8 cellular contexts compared by ENCODE assay signal in genomic region chr6:82363368-82364086, GRCh38. TPM values are rescaled to one million over a fixed set of nuclear protein-coding genes. Genes with fewer than 3 reads are reported as not detected.
DNase-seq lines count a peak whose midpoint lies in the region; ATAC-seq and TF ChIP-seq lines count a peak whose summit lies in the region.

TSS of gene TPBG (plus strand) at chr6:82363817. CDS start at chr6:82364962, 1,145 bp downstream.

- peak in 2 of 3 experiments; percentile 34 to 37; a peak in 2 of 6 replicates for TF ChIP-seq CTCF in HCT116 (IDR thresholded peaks at IDR 0.05 in 2 of 3, conservative IDR thresholded peaks at IDR 0.05 in 1 of 3; ENCODE audit: borderline replicate concordance in 1 of 3, insufficient read depth in 1 of 3, low read depth in 2 of 3, low read length in 2 of 3)

- H3K4me3 Mint-ChIP-seq in activated naive CD4-positive, alpha-beta T cell treated with anti-CD3 and anti-CD28 coated beads, Interleukin-2, amount 10 ng/mL, durations not matched to agents 7 days and 5 days: peak within 1 kb of the TSS; percentile 61

- H3K4me2 ChIP-seq in HCT116 (ENCODE audit: low read length): peak within 1 kb of the TSS; percentile 75
- peak within 1 kb of the TSS; percentile 90 for H3K4me2 ChIP-seq in neuronal stem cell (ENCODE audit: insufficient read depth, low read length, poor library complexity, severe bottlenecking)

- H3K4me1 ChIP-seq in HCT116 (ENCODE audit: control insufficient read depth in 1 of 2, insufficient read depth in 2 of 2, low read length in 2 of 2) (peaks cover 12 to 19% of the 10 kb centered on the region in 2 experiments; a peak in 3 of 4 replicates), neuronal stem cell (ENCODE audit: control insufficient read depth in 2 of 2, insufficient read depth in 1 of 2, low read depth in 1 of 2, low read length in 2 of 2) (peaks cover 2 to 7% of the 10 kb centered on the region in 2 donors)

- H4K20me1 ChIP-seq in HCT116 (ENCODE audit: insufficient read depth): no peaks in the 10 kb centered on the region

- WGBS in neuronal stem cell (ENCODE audit: extremely low coverage in 2 of 2, insufficient read length in 2 of 2, insufficient replicate concordance in 1 of 2), 2 donors: no CpG with 5 or more reads among the region's 43 CpGs

- peak within 1 kb of the TSS; percentile 41 for H2AK5ac ChIP-seq in neuronal stem cell (ENCODE audit: low read depth, low read length)

- CTCF ChIA-PET in HCT116 (lab: Charles Lee): interaction anchor here (1.0 to 1.4 kb wide), 2 partner anchors 15 to 92 kb away, joined by 3 read pairs; no protein-coding TSS in a partner anchor
- CTCF ChIA-PET in activated naive CD4-positive, alpha-beta T cell treated with anti-CD3 and anti-CD28 coated beads, Interleukin-2, amount 10 ng/mL, durations not matched to agents 7 days and 5 days (lab: Charles Lee): no interaction called here

- H2AFZ ChIP-seq in HCT116 (ENCODE audit: low read depth, low read length, poor library complexity, severe bottlenecking) (peak within 1 kb of the TSS; percentile 97), neuronal stem cell (ENCODE audit: low read length) (peak within 1 kb of the TSS; percentile 96)

- H3K9me3 ChIP-seq in HCT116 (ENCODE audit: control insufficient read depth in 1 of 2, insufficient read depth in 1 of 2, low read depth in 1 of 2, low read length in 2 of 2) (no peaks in the 10 kb centered on the region), neuronal stem cell (replicated peaks in 1 of 2; ENCODE audit: control insufficient read depth in 2 of 2, insufficient read depth in 1 of 2, low read depth in 1 of 2, low read length in 2 of 2) (peaks cover 0 to 7% of the 10 kb centered on the region in 2 donors)

- TF ChIP-seq RAD21 in HCT116 (IDR thresholded peaks at IDR 0.05; ENCODE audit: low read depth): no peak; the same call in 1 of the 2 replicates

- peak within 1 kb of the TSS; percentile 100 for H2BK5ac ChIP-seq in neuronal stem cell (ENCODE audit: low read length)

- H4K8ac ChIP-seq in neuronal stem cell (ENCODE audit: low read depth, low read length): no peak within 1 kb of the TSS

- ATAC-seq in HCT116: peak; percentile 74
- no peak for ATAC-seq in HG03097 (IDR thresholded peaks at IDR 0.05; ENCODE audit: low FRiP score, unreplicated experiment)

- peak; percentile 38 for TF ChIP-seq POLR2A in HCT116 (IDR thresholded peaks at IDR 0.05; ENCODE audit: borderline replicate concordance, extremely low read depth, insufficient read depth, insufficient read length)

- H3K9me3 Mint-ChIP-seq in activated naive CD4-positive, alpha-beta T cell treated with anti-CD3 and anti-CD28 coated beads, Interleukin-2, amount 10 ng/mL, durations not matched to agents 7 days and 5 days: no peaks in the 10 kb centered on the region

- H2BK120ac ChIP-seq in neuronal stem cell (ENCODE audit: low read depth, low read length): peak within 1 kb of the TSS; percentile 84

- H3K14ac ChIP-seq in neuronal stem cell (ENCODE audit: low read length): peak within 1 kb of the TSS; percentile 96

- peaks cover 20% of the 10 kb centered on the region for H3K4me1 Mint-ChIP-seq in activated naive CD4-positive, alpha-beta T cell treated with anti-CD3 and anti-CD28 coated beads, Interleukin-2, amount 10 ng/mL, durations not matched to agents 7 days and 5 days

- no peaks in the 10 kb centered on the region for H3K9me2 ChIP-seq in HCT116 (ENCODE audit: insufficient read depth)

- H4K91ac ChIP-seq in neuronal stem cell (ENCODE audit: low read depth, low read length, poor library complexity): no peak within 1 kb of the TSS

- H3K79me2 ChIP-seq in HCT116 (ENCODE audit: insufficient read depth, low read length): peaks cover 19% of the 10 kb centered on the region

- peaks cover 7% of the 10 kb centered on the region for H3K79me1 ChIP-seq in neuronal stem cell (ENCODE audit: low read depth, low read length)

- intact Hi-C loops in HCT116 (cut with micrococcal nuclease): loop anchor here (5.0 kb wide), 1 partner anchor 694 kb away; no protein-coding TSS in a partner anchor

- H3K27me3 Mint-ChIP-seq in activated naive CD4-positive, alpha-beta T cell treated with anti-CD3 and anti-CD28 coated beads, Interleukin-2, amount 10 ng/mL, durations not matched to agents 7 days and 5 days: peaks cover 57% of the 10 kb centered on the region

- DNase-seq in NCI-H2081 (lab: John Stamatoyannopoulos, UW) (peak; percentile 28 to 52), NCI-H2081 treated with DMSO at 0.1 percent for 48 hours (lab: John Stamatoyannopoulos, UW) (no peak), HCT116 (ENCODE audit: low read depth, low spot score) (peak; percentile 47), NCI-H2196 treated with DMSO at 0.1 percent for 48 hours (lab: John Stamatoyannopoulos, UW; ENCODE audit: unreplicated experiment) (peak; percentile 44), glomerular endothelial cell (ENCODE audit: extremely low read depth, low read depth, low spot score) (no peak), neuronal stem cell (ENCODE audit: low spot score) (peak; percentile 81)
- DNase-seq in activated naive CD4-positive, alpha-beta T cell treated with anti-CD3 and anti-CD28 coated beads, Interleukin-2, amount 10 ng/mL, durations not matched to agents 7 days and 5 days: peak; percentile 21

- RAD21 ChIA-PET in HCT116 (lab: Charles Lee; ENCODE audit: low non-redundant PET in 1 of 2, low total read pairs in 2 of 2, uncharacterized antibody in 2 of 2, unreplicated experiment in 2 of 2): no interaction called here

- H2BK15ac ChIP-seq in neuronal stem cell (ENCODE audit: low read length): peak within 1 kb of the TSS; percentile 87

- H3K27ac ChIP-seq in HCT116 (ENCODE audit: low read depth, low read length): peak within 1 kb of the TSS; percentile 92
- peak within 1 kb of the TSS; percentile 99 for H3K27ac ChIP-seq in neuronal stem cell (replicated peaks; ENCODE audit: low read length)

- no peaks in the 10 kb centered on the region for H3K36me3 Mint-ChIP-seq in activated naive CD4-positive, alpha-beta T cell treated with anti-CD3 and anti-CD28 coated beads, Interleukin-2, amount 10 ng/mL, durations not matched to agents 7 days and 5 days

- peak within 1 kb of the TSS; percentile 82 to 87 for H3K4me3 ChIP-seq in HCT116 (replicated peaks in 1 of 2; ENCODE audit: low read depth in 1 of 2, low read length in 2 of 2)
- peak within 1 kb of the TSS; percentile 82 to 85 for H3K4me3 ChIP-seq in neuronal stem cell (ENCODE audit: low read length in 2 of 2)

- H3K27me3 ChIP-seq in HCT116 (ENCODE audit: insufficient read depth, low read length) (no peaks in the 10 kb centered on the region), neuronal stem cell (ENCODE audit: control insufficient read depth in 3 of 3, insufficient read depth in 3 of 3, low read depth in 1 of 3, low read length in 3 of 3) (peaks cover 0 to 30% (median 0%) of the 10 kb centered on the region in 3 experiments)

- peak within 1 kb of the TSS; percentile 96 for H3K23ac ChIP-seq in neuronal stem cell (ENCODE audit: low read depth, low read length, poor library complexity)

- peak within 1 kb of the TSS; percentile 99 for H3K18ac ChIP-seq in neuronal stem cell (ENCODE audit: low read length)

- peak within 1 kb of the TSS; percentile 76 for H3K4ac ChIP-seq in neuronal stem cell (ENCODE audit: low read length)

- no peak within 1 kb of the TSS for H3K27ac Mint-ChIP-seq in activated naive CD4-positive, alpha-beta T cell treated with anti-CD3 and anti-CD28 coated beads, Interleukin-2, amount 10 ng/mL, durations not matched to agents 7 days and 5 days

- peaks cover 0 to 6% of the 10 kb centered on the region in 2 experiments; a peak in 1 of 4 replicates for H3K36me3 ChIP-seq in HCT116 (ENCODE audit: control insufficient read depth in 1 of 2, insufficient read depth in 2 of 2, low read length in 2 of 2)
- H3K36me3 ChIP-seq in neuronal stem cell (replicated peaks in 1 of 2; ENCODE audit: control insufficient read depth in 2 of 2, insufficient read depth in 2 of 2, low read length in 2 of 2): peaks cover 3 to 18% of the 10 kb centered on the region in 2 donors

- H2BK12ac ChIP-seq in neuronal stem cell (ENCODE audit: low read length): peak within 1 kb of the TSS; percentile 84

- no TSS peak for BruUV-seq in HCT116 (replicated peaks; lab: Mats Ljungman, UMichigan)

- POLR2A ChIA-PET in HCT116 (lab: Charles Lee): interaction anchor here (1.0 kb wide), 1 partner anchor 33 kb away, joined by 3 read pairs; no protein-coding TSS in a partner anchor

- H3K9ac ChIP-seq in HCT116 (ENCODE audit: low read length) (peak within 1 kb of the TSS; percentile 70), neuronal stem cell (ENCODE audit: low read depth, low read length, poor library complexity) (peak within 1 kb of the TSS; percentile 99)

TF ChIP-seq in HCT116, 20 proteins besides CTCF, POLR2A, EP300 and RAD21 (continues in another document):
- no peak for TF ChIP-seq ZNF274 (IDR thresholded peaks at IDR 0.05; ENCODE audit: low read depth, low read length)
- TF ChIP-seq SIN3A (IDR thresholded peaks at IDR 0.05; ENCODE audit: low read depth): peak; percentile 73
- TF ChIP-seq EZH2phosphoT487 (IDR thresholded peaks at IDR 0.05; ENCODE audit: borderline replicate concordance): no peak
- TF ChIP-seq JUND (IDR thresholded peaks at IDR 0.05): peak; percentile 77
- TF ChIP-seq SP1 (IDR thresholded peaks at IDR 0.05; ENCODE audit: low read depth): peak; percentile 85

RNA-seq across cellular contexts. Expression of gene TPBG, which starts in this region (rescaled TPM):
- total RNA-seq in HCT116 (2021; ENCODE audit: unreplicated experiment): 28.4 TPM
- polyA plus RNA-seq in HCT116 (2012): 22.8 and 27.4 TPM in 2 replicates
- 19.0 and 27.5 TPM in 2 replicates for total RNA-seq in glomerular endothelial cell
- polyA plus RNA-seq in neuronal stem cell (2013, experiment 1 of 2): 92.5 TPM
- polyA plus RNA-seq in neuronal stem cell (2013, experiment 2 of 2): 93.7 TPM

Comparison
In these comparisons a context has a peak if more than half of its experiments do, and no peak if none do; other contexts are left out.
1. DNase-seq: peak in NCI-H2081 (2 of 2), HCT116 (single experiment), NCI-H2196 treated with DMSO at 0.1 percent for 48 hours (single experiment), activated naive CD4-positive, alpha-beta T cell treated with anti-CD3 and anti-CD28 coated beads, Interleukin-2, amount 10 ng/mL, durations not matched to agents 7 days and 5 days (single experiment) and neuronal stem cell (single experiment); none in NCI-H2081 treated with DMSO at 0.1 percent for 48 hours (single experiment) and glomerular endothelial cell (single experiment).